9 cellular contexts compared by ENCODE assay signal in genomic region chr3:115325539-115325938, GRCh38.
DNase-seq lines count a peak whose midpoint lies in the region; ATAC-seq, FAIRE-seq and TF ChIP-seq lines count a peak whose summit lies in the region.
"Had no signal": no experiment of that assay in that cellular context is flagged by ENCODE, and none has a peak within 500 bp of the region (broad histone marks: within the 10 kb centered on the region; RNA-seq: fewer than 3 reads in every experiment).

No MANE protein-coding gene starts in this region.

- ATAC-seq in A549 (peak; percentile 59 to 70; a peak in 2 of 6 replicates), sciatic nerve (no peak), Right ventricle myocardium superior (ENCODE audit: poor library complexity) (no peak)

- intact Hi-C loops in sciatic nerve (cut with DNase I) (no loop called here), Right ventricle myocardium superior (cut with DNase I) (no loop called here)

- TF ChIP-seq RAD21 in A549 (conservative IDR thresholded peaks at IDR 0.05 in 1 of 2, IDR thresholded peaks at IDR 0.05 in 1 of 2), result no peak

- no peak for FAIRE-seq in A549 (lab: Jason Lieb, UNC)

- no peak for TF ChIP-seq POLR2A in A549 (IDR thresholded peaks at IDR 0.05; ENCODE audit: low read length)

- H3K4me3 ChIP-seq in A549 (no peak overlapping the region), fibroblast of villous mesenchyme (ENCODE audit: low read depth, low read length) (no peak overlapping the region)

- whole genome bisulfite sequencing in A549 (ENCODE audit: missing lambda C conversion rate), result 0% methylated on average over 2 of the region's 2 CpGs

- no peaks in the 10 kb centered on the region for H3K9me3 ChIP-seq in A549

- TF ChIP-seq CTCF in A549 (IDR thresholded peaks at IDR 0.05), result no peak
- TF ChIP-seq CTCF in fibroblast of villous mesenchyme (IDR thresholded peaks at IDR 0.05; ENCODE audit: insufficient read depth, low read depth, low read length), result no peak

- in situ Hi-C loops in SK-MEL-5 (cut with HindIII; ENCODE audit: low pct_unique_long_range_greater_than_20kb, low sequenced_read_pairs), result no loop called here

- H3K4me1 ChIP-seq in A549, result no peaks in the 10 kb centered on the region

- TF ChIP-seq EP300 in A549 (IDR thresholded peaks at IDR 0.05), result no peak

- DNase-seq in A549 (ENCODE audit: low read depth in 1 of 2, low spot score in 1 of 2) (peak in 1 of 2 experiments; percentile 20), H4 (ENCODE audit: low spot score) (peak; percentile 13), SK-MEL-5 (ENCODE audit: low read depth, low spot score) (peak; percentile 7), fibroblast of villous mesenchyme (ENCODE audit: low read depth) (peak; percentile 52), sciatic nerve (ENCODE audit: low spot score) (no peak), NCI-H1092 treated with DMSO at 0.1 percent for 48 hours (lab: John Stamatoyannopoulos, UW) (no peak), Right ventricle myocardium superior (no peak), NCI-H1694 treated with DMSO at 0.1 percent for 48 hours (lab: John Stamatoyannopoulos, UW) (no peak)
- DNase-seq: DMS153 had no signal

- POLR2A ChIA-PET in A549 (lab: Yijun Ruan, JAX), result no interaction called here

- CTCF ChIA-PET in A549 (lab: Yijun Ruan, JAX), result interaction anchor here (0.9 kb wide), 1 partner anchor 108 kb away, joined by 3 read pairs; no protein-coding TSS in a partner anchor

- H3K4me2 ChIP-seq in A549, result no peak overlapping the region

- H3K27ac ChIP-seq in A549, result no peak overlapping the region

TF ChIP-seq in A549, 52 proteins besides CTCF, POLR2A, EP300 and RAD21:
- peak; percentile 95 for TF ChIP-seq REST (IDR thresholded peaks at IDR 0.05)
- peak; percentile 88 for TF ChIP-seq EHMT2 (IDR thresholded peaks at IDR 0.05; ENCODE audit: low read depth)
- TF ChIP-seq PHF8 (IDR thresholded peaks at IDR 0.05; ENCODE audit: borderline replicate concordance, low read depth), result no peak

Comparison
In these comparisons a context has a peak if more than half of its experiments do, and no peak if none do; other contexts are left out.
1. ATAC-seq: peak in A549 (2 of 2); none in sciatic nerve (single experiment) and Right ventricle myocardium superior (single experiment).
2. DNase-seq: peak in H4 (single experiment), SK-MEL-5 (single experiment) and fibroblast of villous mesenchyme (single experiment); none in sciatic nerve (single experiment), NCI-H1092 treated with DMSO at 0.1 percent for 48 hours (single experiment), Right ventricle myocardium superior (single experiment) and NCI-H1694 treated with DMSO at 0.1 percent for 48 hours (single experiment).